8 cellular contexts compared by ENCODE assay signal in genomic region chr9:83622814-83623633, GRCh38. TPM values are rescaled to one million over a fixed set of nuclear protein-coding genes. Genes with fewer than 3 reads are reported as not detected.
DNase-seq lines count a peak whose midpoint lies in the region; ATAC-seq and TF ChIP-seq lines count a peak whose summit lies in the region.

IDNK (plus strand) TSS chr9:83623143; CDS start chr9:83623172, 29 bp downstream.

- TF ChIP-seq CTCF in RWPE2 (IDR thresholded peaks at IDR 0.05; ENCODE audit: poor library complexity, severe bottlenecking) = no peak
- TF ChIP-seq CTCF in omental fat pad (IDR thresholded peaks at IDR 0.05) = no peak
- no peak for TF ChIP-seq CTCF in thyroid gland (IDR thresholded peaks at IDR 0.05)

- H3K27me3 ChIP-seq in RWPE2 (ENCODE audit: insufficient read depth, poor library complexity, severe bottlenecking) = no peaks in the 10 kb centered on the region
- no peaks in the 10 kb centered on the region for H3K27me3 ChIP-seq in thyroid gland

- no peaks in the 10 kb centered on the region for H3K27me3 Mint-ChIP-seq in activated naive CD4-positive, alpha-beta T cell treated with anti-CD3 and anti-CD28 coated beads for 36 hours (ENCODE audit: low read depth)

- CTCF ChIA-PET in activated naive CD4-positive, alpha-beta T cell treated with anti-CD3 and anti-CD28 coated beads for 36 hours (lab: Charles Lee) = interaction anchor here (1.0 to 1.6 kb wide), 4 partner anchors 21 to 289 kb away, joined by 3 to 6 read pairs (median 5); no protein-coding TSS in a partner anchor

- H3K9me3 ChIP-seq in RWPE2 (ENCODE audit: severe bottlenecking) = no peaks in the 10 kb centered on the region
- no peaks in the 10 kb centered on the region for H3K9me3 ChIP-seq in thyroid gland

- H3K27ac ChIP-seq in RWPE2 (ENCODE audit: poor library complexity, severe bottlenecking) (peak within 1 kb of the TSS; percentile 32), thyroid gland (peak within 1 kb of the TSS; percentile 69 to 88 (median 86))

- H3K36me3 Mint-ChIP-seq in activated naive CD4-positive, alpha-beta T cell treated with anti-CD3 and anti-CD28 coated beads for 36 hours (ENCODE audit: low read depth) = peaks cover 8% of the 10 kb centered on the region

- 1% methylated on average over 38 to 52 of the region's 89 CpGs for WGBS in thyroid gland, 2 donors

- H3K4me1 ChIP-seq in RWPE2 (ENCODE audit: insufficient read depth, poor library complexity, severe bottlenecking) = peaks cover 3% of the 10 kb centered on the region
- H3K4me1 ChIP-seq in thyroid gland = peaks cover 7% of the 10 kb centered on the region in 2 donors

- peak within 1 kb of the TSS; percentile 93 for H3K27ac Mint-ChIP-seq in activated naive CD4-positive, alpha-beta T cell treated with anti-CD3 and anti-CD28 coated beads for 36 hours

- ATAC-seq in GM21390 (IDR thresholded peaks at IDR 0.05; ENCODE audit: unreplicated experiment) (peak; percentile 80), RWPE2 (ENCODE audit: low read depth) (peak; percentile 88), omental fat pad (ENCODE audit: low FRiP score) (peak; percentile 86)

- peak within 1 kb of the TSS; percentile 72 for H3K4me3 Mint-ChIP-seq in activated naive CD4-positive, alpha-beta T cell treated with anti-CD3 and anti-CD28 coated beads for 36 hours

- TF ChIP-seq POLR2A in thyroid gland (IDR thresholded peaks at IDR 0.05) = peak in 1 of 2 donors; percentile 53

- H3K4me3 ChIP-seq in RWPE2 (ENCODE audit: severe bottlenecking) (peak within 1 kb of the TSS; percentile 83), thyroid gland (replicated peaks in 1 of 3) (peak within 1 kb of the TSS; percentile 22 to 67 (median 62))

- H3K9me3 Mint-ChIP-seq in activated naive CD4-positive, alpha-beta T cell treated with anti-CD3 and anti-CD28 coated beads for 36 hours = no peaks in the 10 kb centered on the region

- H3K36me3 ChIP-seq in RWPE2 (ENCODE audit: low read depth) = no peaks in the 10 kb centered on the region
- H3K36me3 ChIP-seq in thyroid gland = no peaks in the 10 kb centered on the region

- DNase-seq in DMS153 treated with DMSO at 0.1 percent for 48 hours (lab: John Stamatoyannopoulos, UW; ENCODE audit: unreplicated experiment) = peak; percentile 49
- DNase-seq in HUDEP-2 (lab: John Stamatoyannopoulos, UW; ENCODE audit: unreplicated experiment in 76 of 76) = peak in 56 of 76 experiments; percentile 3 to 69 (median 42)
- no peak for DNase-seq in RWPE2 (ENCODE audit: low spot score)
- DNase-seq in activated naive CD4-positive, alpha-beta T cell treated with anti-CD3 and anti-CD28 coated beads for 36 hours = peak; percentile 78
- peak; percentile 79 for DNase-seq in germinal center (ENCODE audit: low spot score)
- DNase-seq in omental fat pad (ENCODE audit: low spot score) = peak; percentile 43
- DNase-seq in thyroid gland = peak; percentile 53 to 66

- intact Hi-C loops in activated naive CD4-positive, alpha-beta T cell treated with anti-CD3 and anti-CD28 coated beads for 36 hours (cut with micrococcal nuclease) = loop anchor here (1.0 to 10.0 kb wide), 7 partner anchors 40 to 694 kb away; partner anchors contain the start of genes GKAP1, HNRNPK, KIF27 and RMI1
- intact Hi-C loops in thyroid gland (cut with DNase I) = loop anchor here (5.0 to 10.0 kb wide), 2 partner anchors 82 to 289 kb away; partner anchors contain the start of gene UBQLN1

- H3K4me1 Mint-ChIP-seq in activated naive CD4-positive, alpha-beta T cell treated with anti-CD3 and anti-CD28 coated beads for 36 hours (ENCODE audit: low read depth) = peaks cover 24% of the 10 kb centered on the region

RNA-seq across cellular contexts. Expression of gene IDNK, which starts in this region (rescaled TPM):
- total RNA-seq in activated naive CD4-positive, alpha-beta T cell treated with anti-CD3 and anti-CD28 coated beads for 36 hours = 1 to 10 TPM; 2.7 to 3.2 TPM
- 1 to 10 TPM; 5.9 to 9.0 (median 7.7) TPM for total RNA-seq in omental fat pad
- 10 to 100 TPM in 2 of 4 donors, 1 to 10 TPM in 2; 7.4 to 17.2 (median 9.4) TPM for total RNA-seq in thyroid gland
